Comparison of ENCODE assay signal across 1 cellular context in genomic region chr6:158815379-158815724, GRCh38.
TF ChIP-seq lines count a peak whose summit lies in the region.

No MANE protein-coding gene starts in this region.

TF ChIP-seq in HepG2, 621 proteins besides CTCF, POLR2A, EP300 and RAD21 (continued from another document and continues in another):
- TF ChIP-seq ZNF142 (CRISPR knock-in tag; IDR thresholded peaks at IDR 0.05) (peak; percentile 52; the same call in 1 of the 2 replicates), SKIL (CRISPR knock-in tag; IDR thresholded peaks at IDR 0.05; ENCODE audit: borderline replicate concordance) (no peak; the same call in 1 of the 2 replicates), ZNF484 (CRISPR knock-in tag; IDR thresholded peaks at IDR 0.05; ENCODE audit: borderline replicate concordance, low read depth) (no peak), ZNF256 (CRISPR knock-in tag; conservative IDR thresholded peaks at IDR 0.05) (0 out of 2 replicates have a peak, but pooled peaks have one; percentile 74), MEF2D (CRISPR knock-in tag; IDR thresholded peaks at IDR 0.05) (no peak), ZNF143 (CRISPR knock-in tag; IDR thresholded peaks at IDR 0.05) (no peak), ZNF772 (CRISPR knock-in tag; IDR thresholded peaks at IDR 0.05) (no peak), ZNF780A (CRISPR knock-in tag; IDR thresholded peaks at IDR 0.05) (no peak), ZNF788 (CRISPR knock-in tag; IDR thresholded peaks at IDR 0.05; ENCODE audit: borderline replicate concordance) (no peak; the same call in 1 of the 2 replicates), ZNF597 (CRISPR knock-in tag; IDR thresholded peaks at IDR 0.05) (no peak), RFX5 (IDR thresholded peaks at IDR 0.05; ENCODE audit: low read depth, low read length) (no peak), GATAD1 (CRISPR knock-in tag; IDR thresholded peaks at IDR 0.05) (no peak), FOXJ3 (CRISPR knock-in tag; IDR thresholded peaks at IDR 0.05; ENCODE audit: borderline replicate concordance) (peak; percentile 63; the same call in 1 of the 2 replicates), NFIC (IDR thresholded peaks at IDR 0.05; ENCODE audit: low read length) (no peak), ZNF570 (CRISPR knock-in tag; IDR thresholded peaks at IDR 0.05; ENCODE audit: borderline replicate concordance) (no peak), ZNF335 (CRISPR knock-in tag; IDR thresholded peaks at IDR 0.05) (no peak), PBX3 (CRISPR knock-in tag; IDR thresholded peaks at IDR 0.05; ENCODE audit: borderline replicate concordance) (no peak), ZNF607 (CRISPR knock-in tag; IDR thresholded peaks at IDR 0.05; ENCODE audit: borderline replicate concordance) (no peak), ZNF703 (CRISPR knock-in tag; IDR thresholded peaks at IDR 0.05; ENCODE audit: borderline replicate concordance) (no peak), NCOA5 (CRISPR knock-in tag; IDR thresholded peaks at IDR 0.05) (no peak), ZNF350 (CRISPR knock-in tag; IDR thresholded peaks at IDR 0.05; ENCODE audit: borderline replicate concordance, low read depth) (no peak), SALL1 (CRISPR knock-in tag; IDR thresholded peaks at IDR 0.05) (peak; percentile 82), KMT2B (CRISPR knock-in tag; IDR thresholded peaks at IDR 0.05) (no peak), GABPB1 (CRISPR knock-in tag; IDR thresholded peaks at IDR 0.05) (no peak), ZNF615 (CRISPR knock-in tag; IDR thresholded peaks at IDR 0.05; ENCODE audit: borderline replicate concordance) (no peak), SOX5 (CRISPR knock-in tag; IDR thresholded peaks at IDR 0.05; ENCODE audit: borderline replicate concordance) (peak; percentile 26; the same call in 1 of the 2 replicates), SATB2 (CRISPR knock-in tag; IDR thresholded peaks at IDR 0.05) (no peak), STAG1 (CRISPR knock-in tag; IDR thresholded peaks at IDR 0.05) (no peak; the same call in 1 of the 2 replicates), ZSCAN5A (CRISPR knock-in tag; IDR thresholded peaks at IDR 0.05; ENCODE audit: borderline replicate concordance) (no peak), MBNL3 (CRISPR knock-in tag; conservative IDR thresholded peaks at IDR 0.05) (no peak), POLR2G (IDR thresholded peaks at IDR 0.05; ENCODE audit: low read depth, low read length) (no peak)
- TF ChIP-seq, protein P1, sequence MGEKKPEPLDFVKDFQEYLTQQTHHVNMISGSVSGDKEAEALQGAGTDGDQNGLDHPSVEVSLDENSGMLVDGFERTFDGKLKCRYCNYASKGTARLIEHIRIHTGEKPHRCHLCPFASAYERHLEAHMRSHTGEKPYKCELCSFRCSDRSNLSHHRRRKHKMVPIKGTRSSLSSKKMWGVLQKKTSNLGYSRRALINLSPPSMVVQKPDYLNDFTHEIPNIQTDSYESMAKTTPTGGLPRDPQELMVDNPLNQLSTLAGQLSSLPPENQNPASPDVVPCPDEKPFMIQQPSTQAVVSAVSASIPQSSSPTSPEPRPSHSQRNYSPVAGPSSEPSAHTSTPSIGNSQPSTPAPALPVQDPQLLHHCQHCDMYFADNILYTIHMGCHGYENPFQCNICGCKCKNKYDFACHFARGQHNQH (CRISPR knock-in tag; IDR thresholded peaks at IDR 0.05): 0 out of 2 replicates have a peak, but pooled peaks have one; percentile 27
- TF ChIP-seq, protein P2, sequence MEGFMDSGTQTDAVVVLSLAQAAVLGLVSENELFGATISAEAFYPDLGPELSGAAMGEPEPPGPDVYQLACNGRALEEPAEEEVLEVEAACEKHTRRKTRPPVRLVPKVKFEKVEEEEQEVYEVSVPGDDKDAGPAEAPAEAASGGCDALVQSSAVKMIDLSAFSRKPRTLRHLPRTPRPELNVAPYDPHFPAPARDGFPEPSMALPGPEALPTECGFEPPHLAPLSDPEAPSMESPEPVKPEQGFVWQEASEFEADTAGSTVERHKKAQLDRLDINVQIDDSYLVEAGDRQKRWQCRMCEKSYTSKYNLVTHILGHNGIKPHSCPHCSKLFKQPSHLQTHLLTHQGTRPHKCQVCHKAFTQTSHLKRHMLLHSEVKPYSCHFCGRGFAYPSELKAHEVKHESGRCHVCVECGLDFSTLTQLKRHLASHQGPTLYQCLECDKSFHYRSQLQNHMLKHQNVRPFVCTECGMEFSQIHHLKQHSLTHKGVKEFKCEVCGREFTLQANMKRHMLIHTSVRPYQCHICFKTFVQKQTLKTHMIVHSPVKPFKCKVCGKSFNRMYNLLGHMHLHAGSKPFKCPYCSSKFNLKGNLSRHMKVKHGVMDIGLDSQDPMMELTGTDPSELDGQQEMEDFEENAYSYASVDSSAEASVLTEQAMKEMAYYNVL (CRISPR knock-in tag; IDR thresholded peaks at IDR 0.05; ENCODE audit: borderline replicate concordance): no peak
- TF ChIP-seq, protein P3, sequence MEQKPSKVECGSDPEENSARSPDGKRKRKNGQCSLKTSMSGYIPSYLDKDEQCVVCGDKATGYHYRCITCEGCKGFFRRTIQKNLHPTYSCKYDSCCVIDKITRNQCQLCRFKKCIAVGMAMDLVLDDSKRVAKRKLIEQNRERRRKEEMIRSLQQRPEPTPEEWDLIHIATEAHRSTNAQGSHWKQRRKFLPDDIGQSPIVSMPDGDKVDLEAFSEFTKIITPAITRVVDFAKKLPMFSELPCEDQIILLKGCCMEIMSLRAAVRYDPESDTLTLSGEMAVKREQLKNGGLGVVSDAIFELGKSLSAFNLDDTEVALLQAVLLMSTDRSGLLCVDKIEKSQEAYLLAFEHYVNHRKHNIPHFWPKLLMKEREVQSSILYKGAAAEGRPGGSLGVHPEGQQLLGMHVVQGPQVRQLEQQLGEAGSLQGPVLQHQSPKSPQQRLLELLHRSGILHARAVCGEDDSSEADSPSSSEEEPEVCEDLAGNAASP (CRISPR knock-in tag; IDR thresholded peaks at IDR 0.05; ENCODE audit: borderline replicate concordance): 0 out of 2 replicates have a peak, but pooled peaks have one; percentile 11
- TF ChIP-seq, protein P4, sequence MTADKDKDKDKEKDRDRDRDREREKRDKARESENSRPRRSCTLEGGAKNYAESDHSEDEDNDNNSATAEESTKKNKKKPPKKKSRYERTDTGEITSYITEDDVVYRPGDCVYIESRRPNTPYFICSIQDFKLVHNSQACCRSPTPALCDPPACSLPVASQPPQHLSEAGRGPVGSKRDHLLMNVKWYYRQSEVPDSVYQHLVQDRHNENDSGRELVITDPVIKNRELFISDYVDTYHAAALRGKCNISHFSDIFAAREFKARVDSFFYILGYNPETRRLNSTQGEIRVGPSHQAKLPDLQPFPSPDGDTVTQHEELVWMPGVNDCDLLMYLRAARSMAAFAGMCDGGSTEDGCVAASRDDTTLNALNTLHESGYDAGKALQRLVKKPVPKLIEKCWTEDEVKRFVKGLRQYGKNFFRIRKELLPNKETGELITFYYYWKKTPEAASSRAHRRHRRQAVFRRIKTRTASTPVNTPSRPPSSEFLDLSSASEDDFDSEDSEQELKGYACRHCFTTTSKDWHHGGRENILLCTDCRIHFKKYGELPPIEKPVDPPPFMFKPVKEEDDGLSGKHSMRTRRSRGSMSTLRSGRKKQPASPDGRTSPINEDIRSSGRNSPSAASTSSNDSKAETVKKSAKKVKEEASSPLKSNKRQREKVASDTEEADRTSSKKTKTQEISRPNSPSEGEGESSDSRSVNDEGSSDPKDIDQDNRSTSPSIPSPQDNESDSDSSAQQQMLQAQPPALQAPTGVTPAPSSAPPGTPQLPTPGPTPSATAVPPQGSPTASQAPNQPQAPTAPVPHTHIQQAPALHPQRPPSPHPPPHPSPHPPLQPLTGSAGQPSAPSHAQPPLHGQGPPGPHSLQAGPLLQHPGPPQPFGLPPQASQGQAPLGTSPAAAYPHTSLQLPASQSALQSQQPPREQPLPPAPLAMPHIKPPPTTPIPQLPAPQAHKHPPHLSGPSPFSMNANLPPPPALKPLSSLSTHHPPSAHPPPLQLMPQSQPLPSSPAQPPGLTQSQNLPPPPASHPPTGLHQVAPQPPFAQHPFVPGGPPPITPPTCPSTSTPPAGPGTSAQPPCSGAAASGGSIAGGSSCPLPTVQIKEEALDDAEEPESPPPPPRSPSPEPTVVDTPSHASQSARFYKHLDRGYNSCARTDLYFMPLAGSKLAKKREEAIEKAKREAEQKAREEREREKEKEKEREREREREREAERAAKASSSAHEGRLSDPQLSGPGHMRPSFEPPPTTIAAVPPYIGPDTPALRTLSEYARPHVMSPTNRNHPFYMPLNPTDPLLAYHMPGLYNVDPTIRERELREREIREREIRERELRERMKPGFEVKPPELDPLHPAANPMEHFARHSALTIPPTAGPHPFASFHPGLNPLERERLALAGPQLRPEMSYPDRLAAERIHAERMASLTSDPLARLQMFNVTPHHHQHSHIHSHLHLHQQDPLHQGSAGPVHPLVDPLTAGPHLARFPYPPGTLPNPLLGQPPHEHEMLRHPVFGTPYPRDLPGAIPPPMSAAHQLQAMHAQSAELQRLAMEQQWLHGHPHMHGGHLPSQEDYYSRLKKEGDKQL (CRISPR knock-in tag; IDR thresholded peaks at IDR 0.05; ENCODE audit: low read depth): peak; percentile 70; the same call in 1 of the 2 replicates
